In the genomic region with DNA sequence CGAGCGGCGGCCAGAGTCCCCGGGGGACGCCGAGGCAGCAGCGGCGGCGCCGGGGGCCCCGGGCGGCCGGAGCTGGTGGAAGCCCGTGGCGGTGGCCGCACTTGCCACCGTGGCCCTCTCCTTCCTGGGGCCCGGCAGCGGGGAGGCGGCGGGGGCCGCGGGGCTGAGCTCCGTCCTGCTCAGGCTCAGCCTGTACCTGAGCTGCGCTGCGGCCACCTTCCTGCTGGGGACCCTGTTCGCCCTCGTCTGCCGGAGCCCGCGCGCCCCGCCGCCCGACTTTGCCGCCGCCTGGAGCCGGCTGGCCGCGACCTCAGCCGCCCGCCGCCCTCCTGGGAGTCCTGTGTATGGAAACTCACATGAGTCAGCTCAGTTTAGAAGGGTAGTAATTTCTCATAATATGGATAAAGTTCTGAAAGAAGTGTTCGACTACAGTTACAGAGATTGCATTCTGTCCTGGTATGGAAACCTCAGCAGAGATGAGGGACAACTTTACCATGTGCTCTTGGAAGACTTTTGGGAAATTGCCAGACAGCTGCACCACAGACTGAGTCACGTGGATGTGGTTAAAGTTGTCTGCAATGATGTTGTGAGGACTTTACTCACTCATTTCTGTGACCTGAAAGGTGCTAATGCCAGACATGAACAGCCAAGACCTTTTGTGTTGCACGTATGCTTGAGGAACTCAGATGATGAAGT, we compare ENCODE assay signal across 8 cellular contexts.
DNase-seq lines count a peak whose midpoint lies in the region; ATAC-seq and TF ChIP-seq lines count a peak whose summit lies in the region.
"Not testable (repeated sequence)": the region's sequence is repeated elsewhere in the genome, so short reads cannot be mapped to it uniquely, and the experiment has no call there.

No MANE protein-coding gene starts in this region.

- not testable (repeated sequence) for H3K79me2 ChIP-seq in hepatocyte

- H3K4me1 ChIP-seq in hepatocyte (ENCODE audit: insufficient read depth); upper lobe of left lung: not testable (repeated sequence)

- not testable (repeated sequence) for H3K27me3 ChIP-seq in hepatocyte, upper lobe of left lung

- H3K9me2 ChIP-seq in hepatocyte (replicated peaks; ENCODE audit: insufficient read depth), result not testable (repeated sequence)

- 45% methylated on average over 22 of the region's 46 CpGs for WGBS in hepatocyte (ENCODE audit: low lambda C conversion rate, missing lambda C conversion rate)
- 17 to 45% methylated on average over 3 to 29 of the region's 46 CpGs for WGBS in upper lobe of left lung, 2 donors

- not testable (repeated sequence) for TF ChIP-seq EP300 in upper lobe of left lung (IDR thresholded peaks at IDR 0.05)

- not testable (repeated sequence) for H3K4me3 ChIP-seq in NB4 (ENCODE audit: low read depth, low read length)
- H3K4me3 ChIP-seq in hepatocyte (peak overlapping the region; percentile 36), upper lobe of left lung (peak overlapping the region in 3 of 4 donors; percentile 49 to 54 (median 50))

- H4K20me1 ChIP-seq in hepatocyte (ENCODE audit: insufficient read depth, poor library complexity, severe bottlenecking), result not testable (repeated sequence)

- ATAC-seq in GM18508 (IDR thresholded peaks at IDR 0.05; ENCODE audit: insufficient read depth, unreplicated experiment) (peak; percentile 39), HG02798 (IDR thresholded peaks at IDR 0.05; ENCODE audit: poor library complexity, unreplicated experiment) (peak; percentile 64), upper lobe of left lung (ENCODE audit: low FRiP score in 2 of 2) (peak in 1 of 2 donors; percentile 81)
- peak; percentile 77 to 79 for ATAC-seq in activated CD4-positive, CD25-positive, alpha-beta regulatory T cell treated with anti-CD3 and anti-CD28 coated beads, Interleukin-2, amount 50 U/mL, for 24 hours

- not testable (repeated sequence) for H3K9me3 ChIP-seq in hepatocyte (ENCODE audit: low read depth); upper lobe of left lung

- not testable (repeated sequence) for H3K36me3 ChIP-seq in hepatocyte (replicated peaks; ENCODE audit: insufficient read depth, low read depth); upper lobe of left lung

- not testable (repeated sequence) for TF ChIP-seq POLR2A in NB4 (IDR thresholded peaks at IDR 0.05; ENCODE audit: extremely low read depth, insufficient read length); upper lobe of left lung (IDR thresholded peaks at IDR 0.05)

- peak overlapping the region; percentile 76 for H2AFZ ChIP-seq in hepatocyte

- not testable (repeated sequence) for TF ChIP-seq CTCF in NB4 (IDR thresholded peaks at IDR 0.05; ENCODE audit: low read depth, low read length); hepatocyte (IDR thresholded peaks at IDR 0.05; ENCODE audit: poor library complexity); upper lobe of left lung (IDR thresholded peaks at IDR 0.05)

- peak overlapping the region; percentile 79 for H3K4me2 ChIP-seq in hepatocyte

- DNase-seq in NB4 (ENCODE audit: low read depth) (peak; percentile 72), brain pericyte (ENCODE audit: low read depth, low spot score) (peak; percentile 24), hepatocyte (ENCODE audit: low spot score) (peak; percentile 66), renal cortical epithelial cell (ENCODE audit: low read depth) (peak; percentile 75), upper lobe of left lung (peak; percentile 24 to 91)

- H3K27ac ChIP-seq in hepatocyte, result peak overlapping the region; percentile 80
- H3K27ac ChIP-seq in upper lobe of left lung, result peak overlapping the region in 1 of 4 donors; percentile 73

Comparison
In these comparisons a context has a peak if more than half of its experiments do, and no peak if none do; other contexts are left out.
1. DNase-seq: peak in every context shown above with its lines; median percentile 75 in renal cortical epithelial cell; 72 in NB4; 66 in hepatocyte; 58 in upper lobe of left lung; 24 in brain pericyte.